Comparison of ENCODE assay signal across 29 cellular contexts in genomic region chr22:19688301-19689290, GRCh38. TPM values are rescaled to one million over a fixed set of nuclear protein-coding genes. Genes with fewer than 3 reads are reported as not detected.
DNase-seq lines count a peak whose midpoint lies in the region; ATAC-seq, FAIRE-seq and TF ChIP-seq lines count a peak whose summit lies in the region.
"Had no signal": no experiment of that assay in that cellular context is flagged by ENCODE, and none has a peak within 500 bp of the region (broad histone marks: within the 10 kb centered on the region; RNA-seq: fewer than 3 reads in every experiment).

No MANE protein-coding gene starts in this region.

- no peak overlapping the region for H3K4me2 ChIP-seq in K562 (ENCODE audit: insufficient read depth, low read length)
- no peak overlapping the region for H3K4me2 ChIP-seq in neuronal stem cell (ENCODE audit: insufficient read depth, low read length, poor library complexity, severe bottlenecking)

- H2BK12ac ChIP-seq in neuronal stem cell (ENCODE audit: low read length), result peak overlapping the region; percentile 14

- no peak overlapping the region for H3K4ac ChIP-seq in neuronal stem cell (ENCODE audit: low read length)

- TF ChIP-seq RAD21 in K562 (CRISPR knock-in tag; conservative IDR thresholded peaks at IDR 0.05 in 1 of 2, IDR thresholded peaks at IDR 0.05 in 1 of 2), result no peak

- H3K4me3 ChIP-seq in K562, result no peak overlapping the region
- H3K4me3 ChIP-seq in neuronal stem cell (ENCODE audit: low read length in 2 of 2), result no peak overlapping the region
- H3K4me3 ChIP-seq in upper lobe of right lung, result no peak overlapping the region
- H3K4me3 ChIP-seq: left lung, MG63, ovary, right atrium auricular region, SK-N-MC, testis, vagina had no signal

- TF ChIP-seq CTCF in K562 (IDR thresholded peaks at IDR 0.05 in 2 of 3, conservative IDR thresholded peaks at IDR 0.05 in 1 of 3; ENCODE audit: insufficient read depth in 2 of 3, low read depth in 1 of 3, low read length in 3 of 3) (no peak), upper lobe of right lung (IDR thresholded peaks at IDR 0.05) (no peak)

- H4K8ac ChIP-seq in neuronal stem cell (ENCODE audit: low read depth, low read length), result no peak overlapping the region

- no peaks in the 10 kb centered on the region for H3K79me1 ChIP-seq in neuronal stem cell (ENCODE audit: low read depth, low read length)

- H3K27ac ChIP-seq in K562 (ENCODE audit: extremely low read depth, low read depth, low read length) (no peak overlapping the region), neuronal stem cell (replicated peaks; ENCODE audit: low read length) (no peak overlapping the region), upper lobe of right lung (no peak overlapping the region)
- H3K27ac ChIP-seq: ovary, right atrium auricular region, SK-N-MC, testis, vagina had no signal

- peak; percentile 41 for DNase-seq in activated effector memory CD4-positive, alpha-beta T cell treated with anti-CD3 and anti-CD28 coated beads, Interleukin-2, amount 50 U/mL, for 16 hours
- no peak for DNase-seq in activated effector memory CD4-positive, alpha-beta T cell treated with Interleukin-2 at 50 U/mL for 16 hours
- DNase-seq in K562 (ENCODE audit: extremely low read depth in 1 of 4, low spot score in 3 of 4) (peak in 2 of 4 experiments; percentile 52 to 56), neuronal stem cell (ENCODE audit: low spot score) (no peak), upper lobe of right lung (peak; percentile 59), cortex of kidney (lab: John Stamatoyannopoulos, UW) (no peak)
- no peak for DNase-seq in stimulated activated CD4-positive, alpha-beta T cell treated with anti-CD3 and anti-CD28 coated beads, Interleukin-4, amount 100 ng/mL, for 24 hours
- no peak for DNase-seq in effector CD4-positive, alpha-beta T cell
- DNase-seq: activated CD4-positive, alpha-beta T cell treated with anti-CD3 and anti-CD28 coated beads for 4 hours; activated naive CD8-positive, alpha-beta T cell treated with anti-CD3 and anti-CD28 coated beads, Interleukin-2, amount 10 ng/mL, durations not matched to agents 7 days and 5 days; activated T-cell treated with anti-CD3 and anti-CD28 coated beads for 4 hours; CD4-positive, alpha-beta memory T cell; DMS 273 treated with DMSO at 0.1 percent for 48 hours; GOT3; MG63; naive B cell; NCI-H1436 treated with DMSO at 0.1 percent for 48 hours; NCI-H446; NCI-H82; ovary; stimulated activated CD4-positive, alpha-beta T cell treated with anti-CD3 and anti-CD28 coated beads, Interleukin-4, amount 100 ng/mL, for 1 hour; stimulated activated naive B cell treated with anti-CD40 and anti-IgM and Interleukin-4, amounts not matched to agents 10 μg/mL and 1 μg/mL and 100 μg/mL, for 72 hours; testis had no signal

- WGBS in K562 (ENCODE audit: insufficient coverage, low coverage, missing lambda C conversion rate), result 20% methylated on average over 21 of the region's 21 CpGs
- WGBS in neuronal stem cell (ENCODE audit: extremely low coverage in 2 of 2, insufficient read length in 2 of 2, insufficient replicate concordance in 1 of 2), 2 donors, result no CpG with 5 or more reads among the region's 21 CpGs

- no peaks in the 10 kb centered on the region for H3K79me2 ChIP-seq in K562 (ENCODE audit: control insufficient read depth, insufficient read depth, low read length)

- H4K91ac ChIP-seq in neuronal stem cell (ENCODE audit: low read depth, low read length, poor library complexity), result no peak overlapping the region

- H2BK5ac ChIP-seq in neuronal stem cell (ENCODE audit: low read length), result peak overlapping the region; percentile 33

- TF ChIP-seq EP300 in K562 (IDR thresholded peaks at IDR 0.05; ENCODE audit: low read length), result no peak

- in situ Hi-C loops in K562 (cut with MboI), result no loop called here

- POLR2A ChIA-PET in K562 (lab: Yijun Ruan, JAX), result interaction anchor here (0.7 to 5.5 kb wide), 14 partner anchors 9 to 510 kb away, joined by 3 to 52 read pairs (median 6); partner anchors contain the start of gene SLC25A1

- H3K27me3 ChIP-seq in K562 (ENCODE audit: control insufficient read depth in 2 of 2, insufficient read depth in 2 of 2, low read length in 2 of 2) (peaks cover 23 to 38% of the 10 kb centered on the region in 2 experiments), neuronal stem cell (ENCODE audit: control insufficient read depth in 3 of 3, insufficient read depth in 3 of 3, low read depth in 1 of 3, low read length in 3 of 3) (peaks cover 0 to 40% (median 0%) of the 10 kb centered on the region in 3 experiments), upper lobe of right lung (peaks cover 14% of the 10 kb centered on the region)
- H3K27me3 ChIP-seq: MG63, ovary, right atrium auricular region, testis, vagina had no signal

- BruUV-seq in K562 (replicated peaks; lab: Mats Ljungman, UMichigan), result no TSS peak

- H3K9ac ChIP-seq in K562 (ENCODE audit: insufficient read depth in 1 of 2, low read depth in 2 of 2, low read length in 2 of 2) (peak overlapping the region in 1 of 2 experiments; percentile 72; a peak in 2 of 4 replicates), neuronal stem cell (ENCODE audit: low read depth, low read length, poor library complexity) (no peak overlapping the region)

- peak overlapping the region; percentile 90 for H3K18ac ChIP-seq in neuronal stem cell (ENCODE audit: low read length)

- no peak for FAIRE-seq in K562 (lab: Jason Lieb, UNC)
- FAIRE-seq: astrocyte, GM12892 had no signal

- ATAC-seq in K562 (peak; percentile 7), upper lobe of right lung (peak; percentile 19)
- ATAC-seq: stimulated activated naive B cell treated with anti-CD40 and anti-IgM and Interleukin-4, amounts not matched to agents 10 μg/mL and 1 μg/mL and 100 μg/mL, for 72 hours had no signal

- peak overlapping the region; percentile 81 for H2BK15ac ChIP-seq in neuronal stem cell (ENCODE audit: low read length)

- H3K9me3 ChIP-seq in K562 (replicated peaks; ENCODE audit: control insufficient read depth, insufficient read depth, low read depth, low read length) (0 out of 2 replicates have a peak, but pooled peaks cover under 1% of the 10 kb centered on the region), neuronal stem cell (replicated peaks in 1 of 2; ENCODE audit: control insufficient read depth in 2 of 2, insufficient read depth in 1 of 2, low read depth in 1 of 2, low read length in 2 of 2) (no peaks in the 10 kb centered on the region), upper lobe of right lung (no peaks in the 10 kb centered on the region)
- H3K9me3 ChIP-seq: left lung, ovary, right atrium auricular region, testis, vagina had no signal

- no peaks in the 10 kb centered on the region for H4K20me1 ChIP-seq in K562 (replicated peaks; ENCODE audit: control insufficient read depth, insufficient read depth, low read length)

- no peak for TF ChIP-seq POLR2A in K562 (conservative IDR thresholded peaks at IDR 0.05)

- no peaks in the 10 kb centered on the region for H3K9me1 ChIP-seq in K562 (ENCODE audit: control insufficient read depth, insufficient read depth, low read length)

- CTCF ChIA-PET in K562 (lab: Yijun Ruan, JAX; ENCODE audit: low intra/inter-chr PET ratio), result no interaction called here

- H2AK5ac ChIP-seq in neuronal stem cell (ENCODE audit: low read depth, low read length), result peak overlapping the region; percentile 53

- peak overlapping the region; percentile 38 for H3K14ac ChIP-seq in neuronal stem cell (ENCODE audit: low read length)

- H3K36me3 ChIP-seq in K562 (ENCODE audit: control insufficient read depth, insufficient read depth, low read length), result no peaks in the 10 kb centered on the region
- H3K36me3 ChIP-seq in neuronal stem cell (replicated peaks in 1 of 2; ENCODE audit: control insufficient read depth in 2 of 2, insufficient read depth in 2 of 2, low read length in 2 of 2), result no peaks in the 10 kb centered on the region
- no peaks in the 10 kb centered on the region for H3K36me3 ChIP-seq in upper lobe of right lung
- H3K36me3 ChIP-seq: left lung, MG63, ovary, right atrium auricular region, vagina had no signal

- peak overlapping the region; percentile 91 for H3K23ac ChIP-seq in neuronal stem cell (ENCODE audit: low read depth, low read length, poor library complexity)

- H3K4me1 ChIP-seq in K562 (replicated peaks in 1 of 2; ENCODE audit: control insufficient read depth in 2 of 2, insufficient read depth in 2 of 2, low read length in 2 of 2) (peaks cover 22 to 37% of the 10 kb centered on the region in 2 experiments; a peak in 4 of 5 replicates), neuronal stem cell (ENCODE audit: control insufficient read depth in 2 of 2, insufficient read depth in 1 of 2, low read depth in 1 of 2, low read length in 2 of 2) (peaks cover 0 to 8% of the 10 kb centered on the region in 2 donors), upper lobe of right lung (no peaks in the 10 kb centered on the region)

- intact Hi-C loops in K562 (cut with micrococcal nuclease) (no loop called here), upper lobe of right lung (cut with DNase I) (no loop called here)

- peak overlapping the region; percentile 18; the same call in 1 of the 2 replicates for H2AFZ ChIP-seq in K562 (ENCODE audit: low read depth, low read length)
- no peak overlapping the region for H2AFZ ChIP-seq in neuronal stem cell (ENCODE audit: low read length)

- H2BK120ac ChIP-seq in neuronal stem cell (ENCODE audit: low read depth, low read length), result peak overlapping the region; percentile 47

RNA-seq across cellular contexts. Expression of gene SEPTIN5, which starts 25.7 kb away (rescaled TPM):
- 625 and 1,610 TPM in 2 replicates for total RNA-seq in K562 (2011; cell fraction: chromatin; rRNA removed; ENCODE audit: low replicate concordance)
- 538 and 650 TPM in 2 replicates for total RNA-seq in K562 (2011; cell fraction: nucleolus; rRNA removed)
- 407 and 495 TPM in 2 replicates for total RNA-seq in K562 (2011; cell fraction: nucleoplasm; rRNA removed)
- 116 and 125 TPM in 2 replicates for total RNA-seq in K562 (2014; rRNA removed)
- 92.5 and 94.6 TPM in 2 replicates for total RNA-seq in K562 (2014; rRNA removed; fragmentation: Illumina TruSeq; extraction: Trizol)
- total RNA-seq in K562 (2015; rRNA removed; fragmentation: Illumina TruSeq; extraction: Trizol), result 28.1 and 34.9 TPM in 2 replicates
- 177 and 195 TPM in 2 replicates for total RNA-seq in K562 (2021)
- 119 and 238 TPM in 2 replicates for polyA plus RNA-seq in K562 (2011; rRNA removed)
- polyA plus RNA-seq in K562 (2011; cell fraction: cytosol; rRNA removed), result 143 and 156 TPM in 2 replicates
- 671 and 957 TPM in 2 replicates for polyA plus RNA-seq in K562 (2011; cell fraction: nucleus; rRNA removed)
- 122 and 123 TPM in 2 replicates for polyA plus RNA-seq in K562 (2012)
- polyA plus RNA-seq in K562 (2014; fragmentation: Illumina TruSeq; extraction: Trizol), result 135 and 164 TPM in 2 replicates
- 1 to 10 TPM in 1 of 2 experiments, under 1 TPM in 1; 0.03 to 1.9 TPM for polyA plus RNA-seq in K562 (2014; fragmentation: Nextera tagmentation; extraction: Ambion mirVana)
- polyA plus RNA-seq in K562 (2014; rRNA removed), result 129 and 135 TPM in 2 replicates
- polyA minus RNA-seq in K562 (2011; rRNA and poly(A)+ RNA removed), result 306 and 458 TPM in 2 replicates
- 83.2 and 205 TPM in 2 replicates for polyA minus RNA-seq in K562 (2011; cell fraction: cytosol; rRNA and poly(A)+ RNA removed)
- polyA minus RNA-seq in K562 (2011; cell fraction: nucleus; rRNA and poly(A)+ RNA removed), result 284 and 666 TPM in 2 replicates
- 23.1 TPM for polyA plus RNA-seq in neuronal stem cell (2013, experiment 1 of 2)
- polyA plus RNA-seq in neuronal stem cell (2013, experiment 2 of 2), result 21.3 TPM
- 11.5 TPM for total RNA-seq in upper lobe of right lung
- total RNA-seq: activated naive CD8-positive, alpha-beta T cell treated with anti-CD3 and anti-CD28 coated beads, Interleukin-2, amount 10 ng/mL, durations not matched to agents 7 days and 5 days; CD4-positive, alpha-beta memory T cell had no signal
- polyA plus RNA-seq: CD4-positive, alpha-beta memory T cell had no signal

RNA-seq across cellular contexts. Expression of gene GP1BB, which starts 34.7 kb away (rescaled TPM):
- total RNA-seq in K562 (2011; cell fraction: chromatin; rRNA removed; ENCODE audit: low replicate concordance), result 12.5 and 89.3 TPM in 2 replicates
- 145 and 149 TPM in 2 replicates for total RNA-seq in K562 (2011; cell fraction: nucleolus; rRNA removed)
- 44.7 and 52.3 TPM in 2 replicates for total RNA-seq in K562 (2011; cell fraction: nucleoplasm; rRNA removed)
- total RNA-seq in K562 (2014; rRNA removed) (85.2 and 90.0 TPM in 2 replicates), K562 (2014; rRNA removed; fragmentation: Illumina TruSeq; extraction: Trizol) (2.1 and 2.8 TPM in 2 replicates), K562 (2015; rRNA removed; fragmentation: Illumina TruSeq; extraction: Trizol) (1.6 and 5.2 TPM in 2 replicates), K562 (2021) (139 and 162 TPM in 2 replicates), upper lobe of right lung (1.3 TPM)
- polyA plus RNA-seq in K562 (2011; rRNA removed) (9.2 and 33.6 TPM in 2 replicates), K562 (2014; fragmentation: Illumina TruSeq; extraction: Trizol) (1.6 and 15.2 TPM in 2 replicates), K562 (2014; fragmentation: Nextera tagmentation; extraction: Ambion mirVana) (1 to 10 TPM in 1 of 2 experiments, under 1 TPM in 1; 0.69 to 1.1 TPM), K562 (2014; rRNA removed) (110 and 150 TPM in 2 replicates)
- polyA plus RNA-seq in K562 (2011; cell fraction: cytosol; rRNA removed), result 60.0 and 286 TPM in 2 replicates
- 103 and 165 TPM in 2 replicates for polyA plus RNA-seq in K562 (2011; cell fraction: nucleus; rRNA removed)
- 49.9 and 97.0 TPM in 2 replicates for polyA plus RNA-seq in K562 (2012)
- polyA minus RNA-seq in K562 (2011; rRNA and poly(A)+ RNA removed), result 2.4 and 2.8 TPM in 2 replicates
- polyA minus RNA-seq in K562 (2011; cell fraction: cytosol; rRNA and poly(A)+ RNA removed), result 43.2 and 113 TPM in 2 replicates
- polyA minus RNA-seq in K562 (2011; cell fraction: nucleus; rRNA and poly(A)+ RNA removed), result 19.4 and 37.3 TPM in 2 replicates
- 2.5 TPM for polyA plus RNA-seq in neuronal stem cell (2013, experiment 1 of 2)
- polyA plus RNA-seq in neuronal stem cell (2013, experiment 2 of 2), result 2.6 TPM
- total RNA-seq: activated naive CD8-positive, alpha-beta T cell treated with anti-CD3 and anti-CD28 coated beads, Interleukin-2, amount 10 ng/mL, durations not matched to agents 7 days and 5 days; CD4-positive, alpha-beta memory T cell had no signal
- polyA plus RNA-seq: CD4-positive, alpha-beta memory T cell had no signal

Comparison
In these comparisons a context has a peak if more than half of its experiments do, and no peak if none do; other contexts are left out.
1. DNase-seq: peak in activated effector memory CD4-positive, alpha-beta T cell treated with anti-CD3 and anti-CD28 coated beads, Interleukin-2, amount 50 U/mL, for 16 hours (single experiment) and upper lobe of right lung (single experiment); none in activated effector memory CD4-positive, alpha-beta T cell treated with Interleukin-2 at 50 U/mL for 16 hours (single experiment), neuronal stem cell (single experiment), stimulated activated CD4-positive, alpha-beta T cell treated with anti-CD3 and anti-CD28 coated beads, Interleukin-4, amount 100 ng/mL, for 24 hours (single experiment), cortex of kidney (single experiment) and effector CD4-positive, alpha-beta T cell (single experiment).